Comparison of ENCODE assay signal across 21 cellular contexts in the genomic region with DNA sequence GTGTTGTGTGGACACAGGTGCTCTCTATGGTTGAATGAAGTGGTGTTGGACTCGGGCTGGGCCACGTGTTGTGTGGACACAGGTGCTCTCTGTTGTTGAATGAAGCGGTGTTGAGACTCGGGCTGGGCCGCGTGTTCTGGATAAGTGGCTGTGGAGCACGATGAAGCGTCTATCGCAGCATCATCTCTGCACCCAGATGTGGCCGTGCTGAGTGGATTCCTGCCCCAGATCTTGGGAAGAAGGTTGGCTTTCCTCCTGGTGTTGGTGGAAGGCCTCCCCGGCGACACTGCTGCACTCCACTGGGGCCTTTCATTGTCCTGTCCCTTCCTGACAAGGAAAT.
DNase-seq lines count a peak whose midpoint lies in the region; ATAC-seq and TF ChIP-seq lines count a peak whose summit lies in the region.
"Had no signal": no experiment of that assay in that cellular context is flagged by ENCODE, and none has a peak within 500 bp of the region (broad histone marks: within the 10 kb centered on the region; RNA-seq: fewer than 3 reads in every experiment).

No MANE protein-coding gene starts in this region.

- ATAC-seq in activated CD8-positive, alpha-beta T cell treated with anti-CD3 and anti-CD28 coated beads, Interleukin-2, amount 10 ng/mL, durations not matched to agents 7 days and 5 days = no peak
- no peak for ATAC-seq in activated CD8-positive, alpha-beta T cell treated with anti-CD3 and anti-CD28 coated beads for 36 hours
- no peak for ATAC-seq in stimulated activated memory B cell treated with anti-CD40 and anti-IgM and Interleukin-4, amounts not matched to agents 10 μg/mL and 1 μg/mL and 100 μg/mL, for 72 hours
- ATAC-seq: left ventricle myocardium superior, mucosa of descending colon had no signal

- H3K36me3 Mint-ChIP-seq in activated CD8-positive, alpha-beta T cell treated with anti-CD3 and anti-CD28 coated beads, Interleukin-2, amount 10 ng/mL, durations not matched to agents 7 days and 5 days (ENCODE audit: low read depth) = peaks cover 13% of the 10 kb centered on the region
- H3K36me3 Mint-ChIP-seq in activated CD8-positive, alpha-beta T cell treated with anti-CD3 and anti-CD28 coated beads for 36 hours (ENCODE audit: low read depth) = peaks cover 4% of the 10 kb centered on the region
- peaks cover 4% of the 10 kb centered on the region for H3K36me3 Mint-ChIP-seq in IgD-negative memory B cell
- no peaks in the 10 kb centered on the region for H3K36me3 Mint-ChIP-seq in stimulated activated memory B cell treated with anti-CD40 and anti-IgM and Interleukin-4, amounts not matched to agents 10 μg/mL and 1 μg/mL and 100 μg/mL, for 72 hours
- H3K36me3 Mint-ChIP-seq: activated CD4-positive, alpha-beta memory T cell treated with anti-CD3 and anti-CD28 coated beads for 36 hours; immature natural killer cell had no signal

- H3K27ac ChIP-seq in adrenal gland = no peak overlapping the region
- H3K27ac ChIP-seq: brain microvascular endothelial cell, heart right ventricle, neutrophil, thoracic aorta, VCaP had no signal

- no peak for DNase-seq in activated CD8-positive, alpha-beta T cell treated with anti-CD3 and anti-CD28 coated beads, Interleukin-2, amount 10 ng/mL, durations not matched to agents 7 days and 5 days
- no peak for DNase-seq in activated CD8-positive, alpha-beta T cell treated with anti-CD3 and anti-CD28 coated beads for 36 hours
- DNase-seq in SHP77 treated with DMSO at 0.1 percent for 48 hours (lab: John Stamatoyannopoulos, UW) = peak; percentile 99
- DNase-seq in EL = no peak
- no peak for DNase-seq in adrenal gland
- DNase-seq: activated CD4-positive, alpha-beta memory T cell treated with anti-CD3 and anti-CD28 coated beads for 36 hours; activated T-cell treated with anti-CD3 and anti-CD28 coated beads, Interleukin-2, amount 50 U/mL, for 48 hours; brain microvascular endothelial cell; COR-L47; cortex of kidney; heart right ventricle; immature natural killer cell; KG1; left ventricle myocardium superior; mucosa of descending colon; NCI-H226 had no signal

- H3K27me3 Mint-ChIP-seq in activated CD8-positive, alpha-beta T cell treated with anti-CD3 and anti-CD28 coated beads, Interleukin-2, amount 10 ng/mL, durations not matched to agents 7 days and 5 days (ENCODE audit: low read depth) = no peaks in the 10 kb centered on the region
- no peaks in the 10 kb centered on the region for H3K27me3 Mint-ChIP-seq in activated CD8-positive, alpha-beta T cell treated with anti-CD3 and anti-CD28 coated beads for 36 hours
- H3K27me3 Mint-ChIP-seq in IgD-negative memory B cell = no peaks in the 10 kb centered on the region
- no peaks in the 10 kb centered on the region for H3K27me3 Mint-ChIP-seq in stimulated activated memory B cell treated with anti-CD40 and anti-IgM and Interleukin-4, amounts not matched to agents 10 μg/mL and 1 μg/mL and 100 μg/mL, for 72 hours
- H3K27me3 Mint-ChIP-seq: activated CD4-positive, alpha-beta memory T cell treated with anti-CD3 and anti-CD28 coated beads for 36 hours had no signal

- no peaks in the 10 kb centered on the region for H3K27me3 ChIP-seq in adrenal gland
- H3K27me3 ChIP-seq: brain microvascular endothelial cell, heart right ventricle, neutrophil had no signal

- H3K4me1 ChIP-seq in adrenal gland (replicated peaks in 1 of 2) = no peaks in the 10 kb centered on the region

- H3K4me3 Mint-ChIP-seq in activated CD8-positive, alpha-beta T cell treated with anti-CD3 and anti-CD28 coated beads, Interleukin-2, amount 10 ng/mL, durations not matched to agents 7 days and 5 days = no peak overlapping the region
- H3K4me3 Mint-ChIP-seq in activated CD8-positive, alpha-beta T cell treated with anti-CD3 and anti-CD28 coated beads for 36 hours = no peak overlapping the region
- peak overlapping the region in 1 of 4 donors; percentile 2 for H3K4me3 Mint-ChIP-seq in IgD-negative memory B cell
- no peak overlapping the region for H3K4me3 Mint-ChIP-seq in stimulated activated memory B cell treated with anti-CD40 and anti-IgM and Interleukin-4, amounts not matched to agents 10 μg/mL and 1 μg/mL and 100 μg/mL, for 72 hours
- H3K4me3 Mint-ChIP-seq: activated CD4-positive, alpha-beta memory T cell treated with anti-CD3 and anti-CD28 coated beads for 36 hours; immature natural killer cell had no signal

- no peak for TF ChIP-seq POLR2A in adrenal gland (IDR thresholded peaks at IDR 0.05)

- intact Hi-C loops in activated CD8-positive, alpha-beta T cell treated with anti-CD3 and anti-CD28 coated beads for 36 hours (cut with micrococcal nuclease) = no loop called here
- intact Hi-C loops in adrenal gland (cut with DNase I) = no loop called here

- no peak for TF ChIP-seq CTCF in activated CD8-positive, alpha-beta T cell treated with anti-CD3 and anti-CD28 coated beads for 36 hours (IDR thresholded peaks at IDR 0.05)
- no peak for TF ChIP-seq CTCF in adrenal gland (IDR thresholded peaks at IDR 0.05)

- no peak overlapping the region for H3K4me3 ChIP-seq in adrenal gland
- H3K4me3 ChIP-seq: heart right ventricle, mucosa of descending colon, thoracic aorta had no signal

- H3K4me1 Mint-ChIP-seq in activated CD8-positive, alpha-beta T cell treated with anti-CD3 and anti-CD28 coated beads, Interleukin-2, amount 10 ng/mL, durations not matched to agents 7 days and 5 days (ENCODE audit: low read depth) = peaks cover 66% of the 10 kb centered on the region
- H3K4me1 Mint-ChIP-seq in activated CD8-positive, alpha-beta T cell treated with anti-CD3 and anti-CD28 coated beads for 36 hours (ENCODE audit: low read depth) = peaks cover 67% of the 10 kb centered on the region
- peaks cover 19 to 32% (median 25%) of the 10 kb centered on the region in 3 donors for H3K4me1 Mint-ChIP-seq in IgD-negative memory B cell
- H3K4me1 Mint-ChIP-seq in stimulated activated memory B cell treated with anti-CD40 and anti-IgM and Interleukin-4, amounts not matched to agents 10 μg/mL and 1 μg/mL and 100 μg/mL, for 72 hours = peaks cover 39% of the 10 kb centered on the region

- H3K9me3 ChIP-seq in adrenal gland (replicated peaks in 1 of 3) = no peaks in the 10 kb centered on the region
- H3K9me3 ChIP-seq: heart right ventricle, mucosa of descending colon, neutrophil, thoracic aorta had no signal

- WGBS in adrenal gland, 4 donors = 96 to 100% (median 97%) methylated on average over 6 to 12 of the region's 12 CpGs

- CTCF ChIA-PET in activated CD8-positive, alpha-beta T cell treated with anti-CD3 and anti-CD28 coated beads, Interleukin-2, amount 10 ng/mL, durations not matched to agents 7 days and 5 days (lab: Charles Lee) = no interaction called here
- CTCF ChIA-PET in activated CD8-positive, alpha-beta T cell treated with anti-CD3 and anti-CD28 coated beads for 36 hours (lab: Charles Lee) = no interaction called here

- no peaks in the 10 kb centered on the region for H3K36me3 ChIP-seq in adrenal gland (replicated peaks in 1 of 2)
- H3K36me3 ChIP-seq: brain microvascular endothelial cell, heart right ventricle, neutrophil, thoracic aorta had no signal

- POLR2A ChIA-PET in activated CD8-positive, alpha-beta T cell treated with anti-CD3 and anti-CD28 coated beads, Interleukin-2, amount 10 ng/mL, durations not matched to agents 7 days and 5 days (lab: Charles Lee) = no interaction called here
- POLR2A ChIA-PET in activated CD8-positive, alpha-beta T cell treated with anti-CD3 and anti-CD28 coated beads for 36 hours (lab: Charles Lee) = no interaction called here

- H3K27ac Mint-ChIP-seq in activated CD8-positive, alpha-beta T cell treated with anti-CD3 and anti-CD28 coated beads, Interleukin-2, amount 10 ng/mL, durations not matched to agents 7 days and 5 days = peak overlapping the region; percentile 39
- no peak overlapping the region for H3K27ac Mint-ChIP-seq in activated CD8-positive, alpha-beta T cell treated with anti-CD3 and anti-CD28 coated beads for 36 hours
- H3K27ac Mint-ChIP-seq in IgD-negative memory B cell = peak overlapping the region in 2 of 3 donors; percentile 11 to 61
- H3K27ac Mint-ChIP-seq in stimulated activated memory B cell treated with anti-CD40 and anti-IgM and Interleukin-4, amounts not matched to agents 10 μg/mL and 1 μg/mL and 100 μg/mL, for 72 hours = peak overlapping the region; percentile 20
- H3K27ac Mint-ChIP-seq: activated CD4-positive, alpha-beta memory T cell treated with anti-CD3 and anti-CD28 coated beads for 36 hours had no signal

- no peaks in the 10 kb centered on the region for H3K9me3 Mint-ChIP-seq in activated CD8-positive, alpha-beta T cell treated with anti-CD3 and anti-CD28 coated beads, Interleukin-2, amount 10 ng/mL, durations not matched to agents 7 days and 5 days (ENCODE audit: insufficient read depth)
- no peaks in the 10 kb centered on the region for H3K9me3 Mint-ChIP-seq in activated CD8-positive, alpha-beta T cell treated with anti-CD3 and anti-CD28 coated beads for 36 hours
- H3K9me3 Mint-ChIP-seq in IgD-negative memory B cell = no peaks in the 10 kb centered on the region
- no peaks in the 10 kb centered on the region for H3K9me3 Mint-ChIP-seq in stimulated activated memory B cell treated with anti-CD40 and anti-IgM and Interleukin-4, amounts not matched to agents 10 μg/mL and 1 μg/mL and 100 μg/mL, for 72 hours
- H3K9me3 Mint-ChIP-seq: activated CD4-positive, alpha-beta memory T cell treated with anti-CD3 and anti-CD28 coated beads for 36 hours; immature natural killer cell had no signal
